In the genomic region with DNA sequence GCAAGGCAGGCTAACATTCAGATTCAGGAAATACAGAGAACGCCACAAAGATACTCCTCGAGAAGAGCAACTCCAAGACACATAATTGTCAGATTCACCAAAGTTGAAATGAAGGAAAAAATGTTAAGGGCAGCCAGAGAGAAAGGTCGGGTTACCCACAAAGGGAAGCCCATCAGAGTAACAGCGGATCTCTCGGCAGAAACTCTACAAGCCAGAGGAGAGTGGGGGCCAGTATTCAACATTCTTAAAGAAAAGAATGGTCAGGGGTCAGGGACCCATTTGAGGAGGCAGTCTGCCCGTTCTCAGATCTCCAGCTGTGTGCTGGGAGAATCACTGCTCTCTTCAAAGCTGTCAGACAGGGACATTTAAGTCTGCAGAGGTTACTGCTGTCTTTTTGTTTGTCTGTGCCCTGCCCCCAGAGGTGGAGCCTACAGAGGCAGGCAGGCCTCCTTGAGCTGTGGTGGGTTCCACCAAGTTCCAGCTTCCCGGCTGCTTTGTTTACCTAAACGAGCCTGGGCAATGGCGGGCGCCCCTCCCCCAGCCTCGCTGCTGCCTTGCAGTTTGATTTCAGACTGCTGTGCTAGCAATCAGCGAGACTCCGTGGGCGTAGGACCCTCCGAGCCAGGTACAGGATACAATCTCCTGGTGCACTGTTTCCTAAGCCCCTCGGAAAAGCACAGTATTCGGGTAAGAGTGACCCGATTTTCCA, we compare ENCODE assay signal across 8 cellular contexts.
DNase-seq lines count a peak whose midpoint lies in the region; TF ChIP-seq lines count a peak whose summit lies in the region.
"Not testable (repeated sequence)": the region's sequence is repeated elsewhere in the genome, so short reads cannot be mapped to it uniquely, and the experiment has no call there.

No MANE protein-coding gene starts in this region.

- H3K4me2 ChIP-seq in H9 (ENCODE audit: insufficient read depth, insufficient read length, low read length) (peak overlapping the region; percentile 64), hepatocyte (peak overlapping the region; percentile 80)
- not testable (repeated sequence) for H3K4me2 ChIP-seq in mesendoderm (ENCODE audit: low read length)

- H3K79me1 ChIP-seq in H9 (ENCODE audit: insufficient read depth, low read depth, low read length, poor library complexity, severe bottlenecking); mesendoderm (ENCODE audit: low read length): not testable (repeated sequence)

- H3K4me1 Mint-ChIP-seq in H9: peaks cover 10 to 15% of the 10 kb centered on the region in 2 experiments; a peak in 3 of 4 replicates
- H3K4me1 Mint-ChIP-seq in progenitor cell of endocrine pancreas (ENCODE audit: low read depth): not testable (repeated sequence)

- not testable (repeated sequence) for H3K23me2 ChIP-seq in H9 (ENCODE audit: insufficient read length, low read depth, low read length, poor library complexity, severe bottlenecking)

- not testable (repeated sequence) for H3K56ac ChIP-seq in H9 (ENCODE audit: insufficient read length, low read depth, low read length)
- H3K56ac ChIP-seq in mesendoderm (ENCODE audit: low read length): peak overlapping the region; percentile 56

- H3T11ph ChIP-seq in H9 (ENCODE audit: low read length): not testable (repeated sequence)

- peak overlapping the region; percentile 65 for H3K4me3 ChIP-seq in BE2C (ENCODE audit: low read depth, low read length)
- H3K4me3 ChIP-seq in NT2/D1 (ENCODE audit: insufficient read length, low read depth): peak overlapping the region; percentile 49
- peak overlapping the region; percentile 35; the same call in 1 of the 2 replicates for H3K4me3 ChIP-seq in WI38 (ENCODE audit: low read depth, low read length)
- peak overlapping the region; percentile 24 for H3K4me3 ChIP-seq in hepatocyte
- not testable (repeated sequence) for H3K4me3 ChIP-seq in mesendoderm (ENCODE audit: low read length)

- TF ChIP-seq CTCF in BE2C (IDR thresholded peaks at IDR 0.05; ENCODE audit: low read depth, low read length); H9 (conservative IDR thresholded peaks at IDR 0.05); WI38 (IDR thresholded peaks at IDR 0.05; ENCODE audit: low read depth, low read length); hepatocyte (IDR thresholded peaks at IDR 0.05; ENCODE audit: poor library complexity); progenitor cell of endocrine pancreas (IDR thresholded peaks at IDR 0.05; ENCODE audit: unreplicated experiment): not testable (repeated sequence)

- not testable (repeated sequence) for H3K4me1 ChIP-seq in BE2C; H9 (ENCODE audit: insufficient read depth, low read length); NT2/D1 (ENCODE audit: insufficient read depth, insufficient read length); hepatocyte (ENCODE audit: insufficient read depth); mesendoderm (ENCODE audit: control insufficient read depth, low read depth, low read length)

- H3K9me3 Mint-ChIP-seq in H9; progenitor cell of endocrine pancreas (ENCODE audit: low read depth): not testable (repeated sequence)

- not testable (repeated sequence) for H2AFZ ChIP-seq in H9 (ENCODE audit: low read length)
- H2AFZ ChIP-seq in hepatocyte: peak overlapping the region; percentile 84

- not testable (repeated sequence) for H3K9me3 ChIP-seq in BE2C; H9 (ENCODE audit: control insufficient read depth, low read depth, low read length); NT2/D1 (ENCODE audit: insufficient read depth, low read length); hepatocyte (ENCODE audit: low read depth)

- H2AK5ac ChIP-seq in H9 (ENCODE audit: insufficient read length, low read length); mesendoderm (ENCODE audit: low read length): not testable (repeated sequence)

- H4K20me1 ChIP-seq in H9 (ENCODE audit: control insufficient read depth, insufficient read depth, insufficient read length); hepatocyte (ENCODE audit: insufficient read depth, poor library complexity, severe bottlenecking): not testable (repeated sequence)

- not testable (repeated sequence) for H4K8ac ChIP-seq in H9 (replicated peaks; ENCODE audit: insufficient read length, low read depth, low read length); mesendoderm (ENCODE audit: low read depth, low read length)

- H2BK12ac ChIP-seq in H9 (ENCODE audit: insufficient read length, low read depth, low read length): not testable (repeated sequence)

- not testable (repeated sequence) for H4K5ac ChIP-seq in H9 (ENCODE audit: insufficient read length, low read depth, low read length); mesendoderm (ENCODE audit: low read length)

- H3K14ac ChIP-seq in H9 (ENCODE audit: insufficient read depth, low read length): peak overlapping the region; percentile 90; the same call in 1 of the 2 replicates

- not testable (repeated sequence) for H3K27ac ChIP-seq in H9 (ENCODE audit: insufficient read length, low read depth, low read length); mesendoderm (ENCODE audit: low read depth, low read length)
- peak overlapping the region; percentile 74 for H3K27ac ChIP-seq in hepatocyte

- H3K9ac ChIP-seq in H9 (ENCODE audit: extremely low read depth, insufficient read length, low read length): peak overlapping the region; percentile 91
- peak overlapping the region; percentile 64 for H3K9ac ChIP-seq in NT2/D1 (ENCODE audit: insufficient read length, low read depth)
- H3K9ac ChIP-seq in mesendoderm (ENCODE audit: low read length): not testable (repeated sequence)

- H3K4ac ChIP-seq in H9 (ENCODE audit: low read depth, low read length); mesendoderm (ENCODE audit: low read depth, low read length): not testable (repeated sequence)

- H3K18ac ChIP-seq in H9 (ENCODE audit: insufficient read length, low read depth, low read length): peak overlapping the region; percentile 95
- H3K18ac ChIP-seq in mesendoderm (ENCODE audit: low read length): not testable (repeated sequence)

- H3K4me3 Mint-ChIP-seq in H9: peak overlapping the region; percentile 93 to 94
- H3K4me3 Mint-ChIP-seq in progenitor cell of endocrine pancreas (ENCODE audit: low read depth): peak overlapping the region; percentile 95

- not testable (repeated sequence) for H2BK15ac ChIP-seq in H9 (ENCODE audit: low read depth, low read length); mesendoderm (replicated peaks; ENCODE audit: low read depth)

- H3K27me3 ChIP-seq in BE2C; H9 (ENCODE audit: insufficient read depth, low read length); NT2/D1 (ENCODE audit: insufficient read depth, insufficient read length); hepatocyte; mesendoderm (ENCODE audit: insufficient read depth, low read length, poor library complexity): not testable (repeated sequence)

- not testable (repeated sequence) for H3K23ac ChIP-seq in H9 (ENCODE audit: insufficient read length, low read depth, low read length); mesendoderm (ENCODE audit: low read length)

- H3K36me3 Mint-ChIP-seq in H9 (ENCODE audit: insufficient read depth in 1 of 3, low read depth in 3 of 3) (peaks cover 7 to 12% (median 9%) of the 10 kb centered on the region in 3 experiments; a peak in 5 of 7 replicates), progenitor cell of endocrine pancreas (ENCODE audit: insufficient read depth) (peaks cover 11% of the 10 kb centered on the region)

- H3K27me3 Mint-ChIP-seq in H9 (ENCODE audit: low read depth); progenitor cell of endocrine pancreas: not testable (repeated sequence)

- H2BK20ac ChIP-seq in H9 (ENCODE audit: low read depth, low read length, poor library complexity, severe bottlenecking): not testable (repeated sequence)

- DNase-seq in BE2C: peak; percentile 49
- DNase-seq in H9: peak; percentile 57
- peak; percentile 50 for DNase-seq in NCI-H146 (lab: John Stamatoyannopoulos, UW)
- peak; percentile 18 for DNase-seq in NT2/D1 (ENCODE audit: low read depth, low spot score)
- DNase-seq in hepatocyte (ENCODE audit: low spot score): peak; percentile 19
- peak; percentile 30 for DNase-seq in mesendoderm
- DNase-seq in progenitor cell of endocrine pancreas (ENCODE audit: low spot score, unreplicated experiment): peak; percentile 32

- not testable (repeated sequence) for H2BK120ac ChIP-seq in H9 (ENCODE audit: low read depth, low read length, poor library complexity, severe bottlenecking); mesendoderm (ENCODE audit: low read depth, low read length)

- H2BK5ac ChIP-seq in H9 (ENCODE audit: insufficient read length, low read length); mesendoderm (ENCODE audit: low read length): not testable (repeated sequence)

- peak overlapping the region in 2 of 3 experiments; percentile 98; a peak in 4 of 7 replicates for H3K27ac Mint-ChIP-seq in H9
- H3K27ac Mint-ChIP-seq in progenitor cell of endocrine pancreas: peak overlapping the region; percentile 97

- not testable (repeated sequence) for H3K9me2 ChIP-seq in hepatocyte (replicated peaks; ENCODE audit: insufficient read depth)

- H4K91ac ChIP-seq in H9 (ENCODE audit: insufficient read length, low read depth, low read length): not testable (repeated sequence)

- not testable (repeated sequence) for H3K79me2 ChIP-seq in H9 (ENCODE audit: insufficient read depth, low read length); hepatocyte; mesendoderm (ENCODE audit: control insufficient read depth, insufficient read depth, low read length)

- not testable (repeated sequence) for H3K36me3 ChIP-seq in BE2C; NT2/D1 (ENCODE audit: insufficient read depth, insufficient read length, low read length); hepatocyte (replicated peaks; ENCODE audit: insufficient read depth, low read depth); mesendoderm (ENCODE audit: control insufficient read depth, insufficient read depth, low read length)

- WGBS in H9 (ENCODE audit: extremely low coverage, insufficient read length, low lambda C conversion rate): no CpG with 5 or more reads among the region's 18 CpGs
- WGBS in hepatocyte (ENCODE audit: low lambda C conversion rate, missing lambda C conversion rate): 12% methylated on average over 18 of the region's 18 CpGs
- WGBS in mesendoderm (ENCODE audit: extremely low coverage, insufficient coverage, low lambda C conversion rate): no CpG with 5 or more reads among the region's 18 CpGs
